Comparison of ENCODE assay signal across 20 cellular contexts in genomic region chr3:50474717-50475116, GRCh38. TPM values are rescaled to one million over a fixed set of nuclear protein-coding genes. Genes with fewer than 3 reads are reported as not detected.
DNase-seq lines count a peak whose midpoint lies in the region; TF ChIP-seq lines count a peak whose summit lies in the region.
"Had no signal": no experiment of that assay in that cellular context is flagged by ENCODE, and none has a peak within 500 bp of the region (broad histone marks: within the 10 kb centered on the region; RNA-seq: fewer than 3 reads in every experiment).

No MANE protein-coding gene starts in this region.

- H3K9me3 Mint-ChIP-seq in neural progenitor cell = no peaks in the 10 kb centered on the region
- H3K9me3 Mint-ChIP-seq: activated CD4-positive, alpha-beta memory T cell treated with anti-CD3 and anti-CD28 coated beads, Interleukin-2, amount 10 ng/mL, durations not matched to agents 7 days and 5 days; activated T-helper 2 cell treated with anti-CD3 and anti-CD28 coated beads, Interferon-gamma antibody, Interleukin-2, Interleukin-4, amounts not matched to agents 10 μg/mL and 5 μg/mL and 100 μg/mL, durations not matched to agents 14 hours and 24 hours and 36 hours had no signal

- H3K9ac ChIP-seq in neural progenitor cell = no peak overlapping the region

- CTCF ChIA-PET in A673 (lab: Charles Lee) = no interaction called here

- no peaks in the 10 kb centered on the region for H4K20me1 ChIP-seq in neural progenitor cell (ENCODE audit: low read depth)

- no peaks in the 10 kb centered on the region for H3F3A ChIP-seq in neural progenitor cell (ENCODE audit: low read depth)

- H3K27me3 Mint-ChIP-seq in neural progenitor cell (ENCODE audit: insufficient read depth, low read depth) = peaks cover 3% of the 10 kb centered on the region
- H3K27me3 Mint-ChIP-seq: activated CD4-positive, alpha-beta memory T cell treated with anti-CD3 and anti-CD28 coated beads, Interleukin-2, amount 10 ng/mL, durations not matched to agents 7 days and 5 days had no signal

- H3K4me2 ChIP-seq in neural progenitor cell = no peak overlapping the region

- no peak for TF ChIP-seq POLR2A in stomach (IDR thresholded peaks at IDR 0.05)

- BruUV-seq in A673 (replicated peaks; lab: Mats Ljungman, UMichigan) = no TSS peak

- intact Hi-C loops in A673 (cut with micrococcal nuclease; ENCODE audit: unreplicated experiment) (no loop called here), stomach (cut with DNase I; ENCODE audit: low total_unique reads) (no loop called here)

- DNase-seq in AG10803 (ENCODE audit: low read depth) (peak; percentile 22), M059J (ENCODE audit: low read depth) (peak; percentile 31), fibroblast of mammary gland (ENCODE audit: low read depth) (peak; percentile 41), neural progenitor cell (ENCODE audit: low spot score) (no peak), A673 (ENCODE audit: low spot score) (no peak), NCI-H2081 (lab: John Stamatoyannopoulos, UW) (no peak), COR-L47 (lab: John Stamatoyannopoulos, UW) (no peak), stomach (no peak)
- DNase-seq: activated CD4-positive, alpha-beta memory T cell treated with anti-CD3 and anti-CD28 coated beads, Interleukin-2, amount 10 ng/mL, durations not matched to agents 7 days and 5 days; body of pancreas; KG1; left colon; NCI-H1436 treated with DMSO at 0.1 percent for 48 hours; NCI-H69; SHP77; stimulated activated CD4-positive, alpha-beta T cell treated with anti-CD3 and anti-CD28 coated beads, Interleukin-15, amount 100 ng/mL, for 24 hours; T-helper 9 cell; upper lobe of right lung had no signal

- H3K4me3 ChIP-seq in AG10803 (ENCODE audit: low read length) (no peak overlapping the region), fibroblast of mammary gland (ENCODE audit: control insufficient read depth, low read depth, low read length) (no peak overlapping the region), neural progenitor cell (no peak overlapping the region), A673 (ENCODE audit: low read depth, low read length, poor library complexity, severe bottlenecking) (no peak overlapping the region), stomach (no peak overlapping the region)
- H3K4me3 ChIP-seq: body of pancreas, upper lobe of right lung had no signal

- H3K36me3 Mint-ChIP-seq in neural progenitor cell = no peaks in the 10 kb centered on the region

- TF ChIP-seq CTCF in AG10803 (conservative IDR thresholded peaks at IDR 0.05; ENCODE audit: low read length) (no peak), fibroblast of mammary gland (conservative IDR thresholded peaks at IDR 0.05; ENCODE audit: control insufficient read depth, insufficient read depth, low read depth, low read length) (no peak), neural progenitor cell (IDR thresholded peaks at IDR 0.05) (no peak), A673 (conservative IDR thresholded peaks at IDR 0.05; ENCODE audit: low read depth, low read length) (no peak), stomach (IDR thresholded peaks at IDR 0.05) (no peak)

- no peaks in the 10 kb centered on the region for H3K36me3 ChIP-seq in neural progenitor cell
- H3K36me3 ChIP-seq in A673 (ENCODE audit: insufficient read depth, low read length, poor library complexity, severe bottlenecking) = no peaks in the 10 kb centered on the region
- no peaks in the 10 kb centered on the region for H3K36me3 ChIP-seq in stomach
- H3K36me3 ChIP-seq: neutrophil, upper lobe of right lung had no signal

- H3K79me2 ChIP-seq in neural progenitor cell (ENCODE audit: low read depth) = no peaks in the 10 kb centered on the region

- H3K9me3 ChIP-seq in neural progenitor cell (ENCODE audit: low read depth) (no peaks in the 10 kb centered on the region), A673 (ENCODE audit: low read depth, low read length, poor library complexity, severe bottlenecking) (no peaks in the 10 kb centered on the region), stomach (no peaks in the 10 kb centered on the region)
- H3K9me3 ChIP-seq: body of pancreas, neutrophil, upper lobe of right lung had no signal

- no peak overlapping the region for H3K4me3 Mint-ChIP-seq in neural progenitor cell
- H3K4me3 Mint-ChIP-seq: activated CD4-positive, alpha-beta memory T cell treated with anti-CD3 and anti-CD28 coated beads, Interleukin-2, amount 10 ng/mL, durations not matched to agents 7 days and 5 days had no signal

- WGBS in stomach, 5 donors = 52 to 70% (median 68%) methylated on average over 6 of the region's 6 CpGs

- POLR2A ChIA-PET in A673 (lab: Charles Lee; ENCODE audit: low non-redundant PET) = no interaction called here

- H3K27ac ChIP-seq in neural progenitor cell = no peak overlapping the region
- H3K27ac ChIP-seq in A673 (ENCODE audit: low read depth, low read length, poor library complexity, severe bottlenecking) = no peak overlapping the region
- H3K27ac ChIP-seq in stomach = peak overlapping the region in 1 of 5 donors; percentile 4
- H3K27ac ChIP-seq: body of pancreas, neutrophil, upper lobe of right lung had no signal

- H3K27me3 ChIP-seq in neural progenitor cell (no peaks in the 10 kb centered on the region), A673 (replicated peaks; ENCODE audit: insufficient read depth, low read depth, low read length, poor library complexity) (no peaks in the 10 kb centered on the region), stomach (no peaks in the 10 kb centered on the region)
- H3K27me3 ChIP-seq: body of pancreas, neutrophil, upper lobe of right lung had no signal

- peak overlapping the region; percentile 14 for H3K27ac Mint-ChIP-seq in neural progenitor cell
- H3K27ac Mint-ChIP-seq: activated CD4-positive, alpha-beta memory T cell treated with anti-CD3 and anti-CD28 coated beads, Interleukin-2, amount 10 ng/mL, durations not matched to agents 7 days and 5 days; activated T-helper 2 cell treated with anti-CD3 and anti-CD28 coated beads, Interferon-gamma antibody, Interleukin-2, Interleukin-4, amounts not matched to agents 10 μg/mL and 5 μg/mL and 100 μg/mL, durations not matched to agents 14 hours and 24 hours and 36 hours had no signal

- TF ChIP-seq EP300 in stomach (IDR thresholded peaks at IDR 0.05) = no peak

- H3K4me1 ChIP-seq in neural progenitor cell = no peaks in the 10 kb centered on the region
- no peaks in the 10 kb centered on the region for H3K4me1 ChIP-seq in A673 (ENCODE audit: insufficient read depth, low read length, poor library complexity, severe bottlenecking)
- no peaks in the 10 kb centered on the region for H3K4me1 ChIP-seq in stomach
- H3K4me1 ChIP-seq: body of pancreas, upper lobe of right lung had no signal

- peaks cover 32% of the 10 kb centered on the region for H3K4me1 Mint-ChIP-seq in neural progenitor cell

- no peak overlapping the region for H2AFZ ChIP-seq in neural progenitor cell (replicated peaks)

RNA-seq across cellular contexts. Expression of gene CACNA2D2, which starts 28.7 kb away (rescaled TPM):
- total RNA-seq in M059J (2014; rRNA removed; shearing (Covaris generic)) = not detected in 2 replicates
- total RNA-seq in neural progenitor cell (ENCODE audit: low replicate concordance) = 4.3 and 9.5 TPM in 2 replicates
- total RNA-seq in A673 (2021) = 0.17 and 0.68 TPM in 2 replicates
- total RNA-seq in stomach = 10 to 100 TPM in 1 of 5 donors, 1 to 10 TPM in 4; 1.2 to 45.8 (median 1.8) TPM
- 1 to 10 TPM in 2 of 3 donors, under 1 TPM in 1; 0.92 to 2.7 (median 1.9) TPM for polyA plus RNA-seq in stomach

Comparison
In these comparisons a context has a peak if more than half of its experiments do, and no peak if none do; other contexts are left out.
1. DNase-seq: peak in AG10803 (single experiment), M059J (single experiment) and fibroblast of mammary gland (single experiment); none in neural progenitor cell (single experiment), A673 (single experiment), NCI-H2081 (0 of 2), COR-L47 (single experiment) and stomach (single experiment).